In genomic region chr5:72009280-72009679, GRCh38 we compare ENCODE assay signal across 21 cellular contexts.
"Had no signal": no experiment of that assay in that cellular context is flagged by ENCODE, and none has a peak within 500 bp of the region (broad histone marks: within the 10 kb centered on the region; RNA-seq: fewer than 3 reads in every experiment).

No MANE protein-coding gene starts in this region.

- H3K9me3 Mint-ChIP-seq: activated CD8-positive, alpha-beta T cell treated with anti-CD3 and anti-CD28 coated beads for 36 hours; activated naive CD4-positive, alpha-beta T cell treated with anti-CD3 and anti-CD28 coated beads, Interleukin-2, amount 50 U/mL, for 24 hours; activated T-cell treated with anti-CD3 and anti-CD28 coated beads, Interleukin-2, amount 50 U/mL, for 4 hours; central memory CD8-positive, alpha-beta T cell had no signal

- H3K27me3 ChIP-seq: brain microvascular endothelial cell, transverse colon, vagina had no signal

- ATAC-seq: activated CD4-positive, alpha-beta T cell treated with anti-CD3 and anti-CD28 coated beads for 36 hours; activated CD8-positive, alpha-beta T cell treated with anti-CD3 and anti-CD28 coated beads for 36 hours; activated T-cell treated with anti-CD3 and anti-CD28 coated beads, Interleukin-2, amount 50 U/mL, for 4 hours; left cardiac atrium; lower lobe of right lung had no signal

- H3K36me3 ChIP-seq: brain microvascular endothelial cell, lower lobe of right lung, transverse colon, vagina had no signal

- H3K36me3 Mint-ChIP-seq: activated naive CD4-positive, alpha-beta T cell treated with anti-CD3 and anti-CD28 coated beads, Interleukin-2, amount 50 U/mL, for 24 hours had no signal

- H3K27ac Mint-ChIP-seq: activated CD4-positive, alpha-beta T cell treated with anti-CD3 and anti-CD28 coated beads for 36 hours; activated CD8-positive, alpha-beta T cell treated with anti-CD3 and anti-CD28 coated beads for 36 hours; activated naive CD4-positive, alpha-beta T cell treated with anti-CD3 and anti-CD28 coated beads, Interleukin-2, amount 50 U/mL, for 24 hours had no signal

- H3K27ac ChIP-seq: brain microvascular endothelial cell, lower lobe of right lung, transverse colon, vagina had no signal

- H3K4me1 ChIP-seq: lower lobe of right lung, transverse colon, vagina had no signal

- H3K9me3 ChIP-seq: lower lobe of right lung, transverse colon, vagina had no signal

- H3K4me3 Mint-ChIP-seq: activated CD4-positive, alpha-beta T cell treated with anti-CD3 and anti-CD28 coated beads for 36 hours; activated CD8-positive, alpha-beta T cell treated with anti-CD3 and anti-CD28 coated beads for 36 hours; activated naive CD4-positive, alpha-beta T cell treated with anti-CD3 and anti-CD28 coated beads, Interleukin-2, amount 50 U/mL, for 24 hours; activated T-cell treated with anti-CD3 and anti-CD28 coated beads, Interleukin-2, amount 50 U/mL, for 4 hours; central memory CD8-positive, alpha-beta T cell had no signal

- H3K4me1 Mint-ChIP-seq: activated CD4-positive, alpha-beta T cell treated with anti-CD3 and anti-CD28 coated beads for 36 hours; activated naive CD4-positive, alpha-beta T cell treated with anti-CD3 and anti-CD28 coated beads, Interleukin-2, amount 50 U/mL, for 24 hours; central memory CD8-positive, alpha-beta T cell had no signal

- DNase-seq: activated CD4-positive, alpha-beta T cell treated with anti-CD3 and anti-CD28 coated beads for 36 hours; activated CD8-positive, alpha-beta T cell treated with anti-CD3 and anti-CD28 coated beads for 36 hours; activated effector memory CD4-positive, alpha-beta T cell treated with anti-CD3 and anti-CD28 coated beads, Interleukin-2, amount 50 U/mL, for 16 hours; activated T-cell treated with anti-CD3 and anti-CD28 coated beads, Interleukin-2, amount 50 U/mL, for 4 hours; brain microvascular endothelial cell; cortex of kidney; effector CD8-positive, alpha-beta T cell; foreskin melanocyte; head of caudate nucleus; left cardiac atrium; lower lobe of right lung; midbrain; posterior cingulate gyrus; retina; stimulated activated CD4-positive, alpha-beta T cell treated with anti-CD3 and anti-CD28 coated beads, Interleukin-4, amount 100 ng/mL, for 24 hours; stimulated activated naive CD4-positive, alpha-beta T cell; substantia nigra; transverse colon had no signal

- H3K4me3 ChIP-seq: lower lobe of right lung, transverse colon, vagina had no signal
